In the genomic region with DNA sequence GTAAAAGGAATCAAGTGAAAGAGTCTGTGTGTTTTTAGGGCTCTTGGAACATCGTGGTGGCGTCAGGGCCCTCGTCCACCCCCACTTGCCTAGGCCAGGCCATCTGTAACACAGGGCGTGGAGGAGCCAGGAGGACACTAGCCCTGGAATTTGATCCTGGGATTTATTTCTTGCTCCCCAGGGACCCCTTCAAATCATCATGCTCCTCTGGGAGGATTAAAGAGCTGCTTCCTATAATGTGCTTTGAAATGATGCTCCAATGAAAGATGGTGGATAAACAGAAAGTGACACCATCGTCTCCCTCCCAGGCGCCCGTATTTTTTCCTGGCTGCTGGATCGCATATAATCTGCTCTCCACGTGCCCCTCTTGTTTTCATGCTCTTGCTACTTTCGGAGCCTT, we compare ENCODE assay signal across 16 cellular contexts.
"Had no signal": no experiment of that assay in that cellular context is flagged by ENCODE, and none has a peak within 500 bp of the region (broad histone marks: within the 10 kb centered on the region; RNA-seq: fewer than 3 reads in every experiment).

No MANE protein-coding gene starts in this region.

- DNase-seq: activated B cell treated with CpG ODN at 0.5 μM for 24 hours; activated CD4-positive, alpha-beta T cell treated with anti-CD3 and anti-CD28 coated beads, Interleukin-2, amount 10 ng/mL, durations not matched to agents 24 days and 14 days; activated naive CD4-positive, alpha-beta T cell treated with Interleukin-2 at 50 U/mL for 16 hours; central memory CD4-positive, alpha-beta T cell; effector CD4-positive, alpha-beta T cell; gastrocnemius medialis; heart right ventricle; left ventricle myocardium superior; mesenchymal stem cell; psoas muscle; stimulated activated CD4-positive, alpha-beta T cell treated with anti-CD3 and anti-CD28 coated beads, Interleukin-4, amount 100 ng/mL, for 1 hour; stimulated activated CD8-positive, alpha-beta memory T cell treated with anti-CD3 and anti-CD28 coated beads, Interleukin-4, amount 100 ng/mL, for 48 hours; uterus had no signal

- H3K4me3 ChIP-seq: coronary artery, gastrocnemius medialis, heart right ventricle, psoas muscle, uterus had no signal

- ATAC-seq: gastrocnemius medialis; heart right ventricle; left ventricle myocardium superior; natural killer cell treated with Interleukin-12 subunit alpha and Interleukin-12 subunit beta and Interleukin-15 and Interleukin-18, amount 100 ng/mL, for 72 hours; psoas muscle; sciatic nerve had no signal

- H3K27me3 ChIP-seq: uterus had no signal

- H3K36me3 ChIP-seq: gastrocnemius medialis, uterus had no signal
